In the genomic region with DNA sequence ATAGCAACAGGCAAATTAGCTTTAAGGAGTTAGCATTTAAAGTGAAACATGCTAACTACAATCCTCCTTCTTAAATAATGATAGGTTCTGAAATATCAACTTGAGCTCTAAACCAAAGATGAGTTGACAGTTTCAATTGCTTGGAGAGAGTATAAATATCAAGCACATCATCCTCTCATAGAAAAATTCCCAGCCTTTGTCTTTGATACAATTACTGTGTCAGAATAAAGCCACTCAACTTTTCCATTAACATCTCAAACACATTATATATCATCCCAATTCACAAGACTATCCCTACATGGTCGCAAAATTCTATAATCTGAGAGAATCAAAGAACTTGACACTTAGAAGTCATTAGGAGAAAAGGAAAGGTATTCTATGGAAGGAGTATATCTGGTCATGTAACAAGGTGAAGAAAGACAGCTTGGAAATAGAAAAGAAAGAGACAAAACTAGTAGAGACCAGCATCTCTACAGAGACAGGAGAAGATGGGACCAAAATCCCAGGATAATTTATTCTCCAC, we compare ENCODE assay signal across 34 cellular contexts.
"Had no signal": no experiment of that assay in that cellular context is flagged by ENCODE, and none has a peak within 500 bp of the region (broad histone marks: within the 10 kb centered on the region; RNA-seq: fewer than 3 reads in every experiment).

No MANE protein-coding gene starts in this region.

- H3K27ac ChIP-seq: adrenal gland, body of pancreas, breast epithelium, cardiac muscle cell, colonic mucosa, epithelial cell of prostate, esophagus squamous epithelium, gastroesophageal sphincter, heart right ventricle, WERI-Rb-1 had no signal

- H3K4me3 ChIP-seq: adrenal gland, body of pancreas, breast epithelium, cardiac muscle cell, colonic mucosa, esophagus squamous epithelium, gastroesophageal sphincter, heart right ventricle had no signal

- H3K4me1 Mint-ChIP-seq: activated B cell treated with CpG ODN at 0.5 μM for 24 hours; activated naive CD8-positive, alpha-beta T cell treated with anti-CD3 and anti-CD28 coated beads, Interleukin-2, amount 50 U/mL, for 24 hours had no signal

- FAIRE-seq: endothelial cell of umbilical vein had no signal

- H3K27me3 ChIP-seq: adrenal gland, body of pancreas, breast epithelium, cardiac muscle cell, colonic mucosa, esophagus squamous epithelium, gastroesophageal sphincter, heart right ventricle had no signal

- H3K27me3 Mint-ChIP-seq: activated B cell treated with CpG ODN at 0.5 μM for 24 hours; activated naive CD4-positive, alpha-beta T cell treated with anti-CD3 and anti-CD28 coated beads, Interleukin-2, amount 50 U/mL, for 24 hours; activated naive CD8-positive, alpha-beta T cell treated with anti-CD3 and anti-CD28 coated beads for 36 hours; activated naive CD8-positive, alpha-beta T cell treated with anti-CD3 and anti-CD28 coated beads, Interleukin-2, amount 50 U/mL, for 24 hours; activated T-helper 17 cell treated with anti-CD3 and anti-CD28 coated beads, Interleukin-2, amount 50 U/mL, for 72 hours; T-helper 17 cell had no signal

- H3K4me3 Mint-ChIP-seq: activated B cell treated with CpG ODN at 0.5 μM for 24 hours; activated CD8-positive, alpha-beta T cell treated with anti-CD3 and anti-CD28 coated beads for 36 hours; activated naive CD4-positive, alpha-beta T cell treated with anti-CD3 and anti-CD28 coated beads, Interleukin-2, amount 50 U/mL, for 24 hours; activated naive CD8-positive, alpha-beta T cell treated with anti-CD3 and anti-CD28 coated beads for 36 hours; activated naive CD8-positive, alpha-beta T cell treated with anti-CD3 and anti-CD28 coated beads, Interleukin-2, amount 50 U/mL, for 24 hours; activated T-cell treated with anti-CD3 and anti-CD28 coated beads, Interleukin-2, amount 50 U/mL, for 4 hours; activated T-helper 17 cell treated with anti-CD3 and anti-CD28 coated beads, Interleukin-2, amount 50 U/mL, for 72 hours; T-helper 17 cell; T-helper 2 cell treated with Interferon-gamma antibody and Interleukin-4, amounts not matched to agents 5 μg/mL and 100 μg/mL, for 36 hours had no signal

- DNase-seq: activated B cell treated with CpG ODN at 0.5 μM for 24 hours; activated CD4-positive, alpha-beta T cell treated with anti-CD3 and anti-CD28 coated beads for 48 hours; activated CD4-positive, alpha-beta T cell treated with anti-CD3 and anti-CD28 coated beads, Interleukin-2, amount 50 U/mL, for 1 hour; activated CD4-positive, alpha-beta T cell treated with anti-CD3 and anti-CD28 coated beads, Interleukin-2, amount 50 U/mL, for 48 hours; activated CD8-positive, alpha-beta memory T cell treated with anti-CD3 and anti-CD28 coated beads for 24 hours; activated CD8-positive, alpha-beta T cell treated with anti-CD3 and anti-CD28 coated beads for 36 hours; activated effector memory CD4-positive, alpha-beta T cell treated with Interleukin-2 at 50 U/mL for 16 hours; activated gamma-delta T cell treated with Interleukin-2 at 50 U/mL for 16 hours; activated naive CD4-positive, alpha-beta T cell treated with Interleukin-2 at 50 U/mL for 16 hours; activated naive CD8-positive, alpha-beta T cell treated with anti-CD3 and anti-CD28 coated beads for 36 hours; activated naive CD8-positive, alpha-beta T cell treated with anti-CD3 and anti-CD28 coated beads, Interleukin-2, amount 50 U/mL, for 24 hours; activated T-cell treated with anti-CD3 and anti-CD28 coated beads, Interleukin-2, amount 50 U/mL, for 4 hours; adrenal gland; aorta; body of pancreas; central memory CD4-positive, alpha-beta T cell; cerebellar nuclear complex; colonic mucosa; effector CD8-positive, alpha-beta T cell; esophagus squamous epithelium; foreskin melanocyte; heart right ventricle; T-helper 17 cell; T1000; WERI-Rb-1 had no signal

- H3K36me3 Mint-ChIP-seq: activated naive CD8-positive, alpha-beta T cell treated with anti-CD3 and anti-CD28 coated beads for 36 hours had no signal

- H3K36me3 ChIP-seq: adrenal gland, breast epithelium, colonic mucosa, esophagus squamous epithelium, WERI-Rb-1 had no signal

- H3K4me1 ChIP-seq: adrenal gland, body of pancreas, breast epithelium, colonic mucosa, esophagus squamous epithelium had no signal

- H3K9me3 Mint-ChIP-seq: activated B cell treated with CpG ODN at 0.5 μM for 24 hours; activated CD8-positive, alpha-beta T cell treated with anti-CD3 and anti-CD28 coated beads for 36 hours; activated naive CD4-positive, alpha-beta T cell treated with anti-CD3 and anti-CD28 coated beads, Interleukin-2, amount 50 U/mL, for 24 hours; activated naive CD8-positive, alpha-beta T cell treated with anti-CD3 and anti-CD28 coated beads for 36 hours; activated naive CD8-positive, alpha-beta T cell treated with anti-CD3 and anti-CD28 coated beads, Interleukin-2, amount 50 U/mL, for 24 hours; activated T-helper 17 cell treated with anti-CD3 and anti-CD28 coated beads, Interleukin-2, amount 50 U/mL, for 72 hours; T-helper 2 cell treated with Interferon-gamma antibody and Interleukin-4, amounts not matched to agents 5 μg/mL and 100 μg/mL, for 36 hours had no signal

- ATAC-seq: activated CD4-positive, CD25-positive, alpha-beta regulatory T cell treated with anti-CD3 and anti-CD28 coated beads, Interleukin-2, amount 50 U/mL, for 24 hours; activated CD8-positive, alpha-beta T cell treated with anti-CD3 and anti-CD28 coated beads for 36 hours; activated naive CD8-positive, alpha-beta T cell treated with anti-CD3 and anti-CD28 coated beads, Interleukin-2, amount 50 U/mL, for 24 hours; activated T-cell treated with anti-CD3 and anti-CD28 coated beads, Interleukin-2, amount 50 U/mL, for 4 hours; activated T-helper 17 cell treated with anti-CD3 and anti-CD28 coated beads, Interleukin-2, amount 50 U/mL, for 72 hours; body of pancreas; gastroesophageal sphincter; T-helper 17 cell had no signal

- H3K27ac Mint-ChIP-seq: activated B cell treated with CpG ODN at 0.5 μM for 24 hours; activated CD8-positive, alpha-beta T cell treated with anti-CD3 and anti-CD28 coated beads for 36 hours; activated naive CD4-positive, alpha-beta T cell treated with anti-CD3 and anti-CD28 coated beads, Interleukin-2, amount 50 U/mL, for 24 hours; activated naive CD8-positive, alpha-beta T cell treated with anti-CD3 and anti-CD28 coated beads for 36 hours; activated naive CD8-positive, alpha-beta T cell treated with anti-CD3 and anti-CD28 coated beads, Interleukin-2, amount 50 U/mL, for 24 hours; activated T-helper 17 cell treated with anti-CD3 and anti-CD28 coated beads, Interleukin-2, amount 50 U/mL, for 72 hours; T-helper 17 cell; T-helper 2 cell treated with Interferon-gamma antibody and Interleukin-4, amounts not matched to agents 5 μg/mL and 100 μg/mL, for 36 hours had no signal

- H3K9me3 ChIP-seq: adrenal gland, body of pancreas, breast epithelium, colonic mucosa, esophagus squamous epithelium, gastroesophageal sphincter had no signal
